Comparison of ENCODE assay signal across 1 cellular context in genomic region chr14:102728509-102728908, GRCh38.
TF ChIP-seq lines count a peak whose summit lies in the region.

No MANE protein-coding gene starts in this region.

TF ChIP-seq in GM23338, 12 proteins besides CTCF, POLR2A, EP300 and RAD21 (continued from another document):
- TF ChIP-seq, protein P1, sequence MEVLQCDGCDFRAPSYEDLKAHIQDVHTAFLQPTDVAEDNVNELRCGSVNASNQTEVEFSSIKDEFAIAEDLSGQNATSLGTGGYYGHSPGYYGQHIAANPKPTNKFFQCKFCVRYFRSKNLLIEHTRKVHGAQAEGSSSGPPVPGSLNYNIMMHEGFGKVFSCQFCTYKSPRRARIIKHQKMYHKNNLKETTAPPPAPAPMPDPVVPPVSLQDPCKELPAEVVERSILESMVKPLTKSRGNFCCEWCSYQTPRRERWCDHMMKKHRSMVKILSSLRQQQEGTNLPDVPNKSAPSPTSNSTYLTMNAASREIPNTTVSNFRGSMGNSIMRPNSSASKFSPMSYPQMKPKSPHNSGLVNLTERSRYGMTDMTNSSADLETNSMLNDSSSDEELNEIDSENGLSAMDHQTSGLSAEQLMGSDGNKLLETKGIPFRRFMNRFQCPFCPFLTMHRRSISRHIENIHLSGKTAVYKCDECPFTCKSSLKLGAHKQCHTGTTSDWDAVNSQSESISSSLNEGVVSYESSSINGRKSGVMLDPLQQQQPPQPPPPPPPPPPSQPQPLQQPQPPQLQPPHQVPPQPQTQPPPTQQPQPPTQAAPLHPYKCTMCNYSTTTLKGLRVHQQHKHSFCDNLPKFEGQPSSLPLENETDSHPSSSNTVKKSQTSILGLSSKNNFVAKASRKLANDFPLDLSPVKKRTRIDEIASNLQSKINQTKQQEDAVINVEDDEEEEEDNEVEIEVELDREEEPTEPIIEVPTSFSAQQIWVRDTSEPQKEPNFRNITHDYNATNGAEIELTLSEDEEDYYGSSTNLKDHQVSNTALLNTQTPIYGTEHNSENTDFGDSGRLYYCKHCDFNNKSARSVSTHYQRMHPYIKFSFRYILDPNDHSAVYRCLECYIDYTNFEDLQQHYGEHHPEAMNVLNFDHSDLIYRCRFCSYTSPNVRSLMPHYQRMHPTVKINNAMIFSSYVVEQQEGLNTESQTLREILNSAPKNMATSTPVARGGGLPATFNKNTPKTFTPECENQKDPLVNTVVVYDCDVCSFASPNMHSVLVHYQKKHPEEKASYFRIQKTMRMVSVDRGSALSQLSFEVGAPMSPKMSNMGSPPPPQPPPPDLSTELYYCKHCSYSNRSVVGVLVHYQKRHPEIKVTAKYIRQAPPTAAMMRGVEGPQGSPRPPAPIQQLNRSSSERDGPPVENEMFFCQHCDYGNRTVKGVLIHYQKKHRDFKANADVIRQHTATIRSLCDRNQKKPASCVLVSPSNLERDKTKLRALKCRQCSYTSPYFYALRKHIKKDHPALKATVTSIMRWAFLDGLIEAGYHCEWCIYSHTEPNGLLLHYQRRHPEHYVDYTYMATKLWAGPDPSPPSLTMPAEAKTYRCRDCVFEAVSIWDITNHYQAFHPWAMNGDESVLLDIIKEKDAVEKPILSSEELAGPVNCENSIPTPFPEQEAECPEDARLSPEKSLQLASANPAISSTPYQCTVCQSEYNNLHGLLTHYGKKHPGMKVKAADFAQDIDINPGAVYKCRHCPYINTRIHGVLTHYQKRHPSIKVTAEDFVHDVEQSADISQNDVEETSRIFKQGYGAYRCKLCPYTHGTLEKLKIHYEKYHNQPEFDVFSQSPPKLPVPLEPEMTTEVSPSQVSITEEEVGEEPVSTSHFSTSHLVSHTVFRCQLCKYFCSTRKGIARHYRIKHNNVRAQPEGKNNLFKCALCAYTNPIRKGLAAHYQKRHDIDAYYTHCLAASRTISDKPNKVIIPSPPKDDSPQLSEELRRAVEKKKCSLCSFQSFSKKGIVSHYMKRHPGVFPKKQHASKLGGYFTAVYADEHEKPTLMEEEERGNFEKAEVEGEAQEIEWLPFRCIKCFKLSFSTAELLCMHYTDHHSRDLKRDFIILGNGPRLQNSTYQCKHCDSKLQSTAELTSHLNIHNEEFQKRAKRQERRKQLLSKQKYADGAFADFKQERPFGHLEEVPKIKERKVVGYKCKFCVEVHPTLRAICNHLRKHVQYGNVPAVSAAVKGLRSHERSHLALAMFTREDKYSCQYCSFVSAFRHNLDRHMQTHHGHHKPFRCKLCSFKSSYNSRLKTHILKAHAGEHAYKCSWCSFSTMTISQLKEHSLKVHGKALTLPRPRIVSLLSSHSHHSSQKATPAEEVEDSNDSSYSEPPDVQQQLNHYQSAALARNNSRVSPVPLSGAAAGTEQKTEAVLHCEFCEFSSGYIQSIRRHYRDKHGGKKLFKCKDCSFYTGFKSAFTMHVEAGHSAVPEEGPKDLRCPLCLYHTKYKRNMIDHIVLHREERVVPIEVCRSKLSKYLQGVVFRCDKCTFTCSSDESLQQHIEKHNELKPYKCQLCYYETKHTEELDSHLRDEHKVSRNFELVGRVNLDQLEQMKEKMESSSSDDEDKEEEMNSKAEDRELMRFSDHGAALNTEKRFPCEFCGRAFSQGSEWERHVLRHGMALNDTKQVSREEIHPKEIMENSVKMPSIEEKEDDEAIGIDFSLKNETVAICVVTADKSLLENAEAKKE (CRISPR knock-in tag; IDR thresholded peaks at IDR 0.05), result no peak
TF ChIP-seq in GM23338: peak in this region for 0.
